ENCODE assay signal across 8 cellular contexts in the genomic region with DNA sequence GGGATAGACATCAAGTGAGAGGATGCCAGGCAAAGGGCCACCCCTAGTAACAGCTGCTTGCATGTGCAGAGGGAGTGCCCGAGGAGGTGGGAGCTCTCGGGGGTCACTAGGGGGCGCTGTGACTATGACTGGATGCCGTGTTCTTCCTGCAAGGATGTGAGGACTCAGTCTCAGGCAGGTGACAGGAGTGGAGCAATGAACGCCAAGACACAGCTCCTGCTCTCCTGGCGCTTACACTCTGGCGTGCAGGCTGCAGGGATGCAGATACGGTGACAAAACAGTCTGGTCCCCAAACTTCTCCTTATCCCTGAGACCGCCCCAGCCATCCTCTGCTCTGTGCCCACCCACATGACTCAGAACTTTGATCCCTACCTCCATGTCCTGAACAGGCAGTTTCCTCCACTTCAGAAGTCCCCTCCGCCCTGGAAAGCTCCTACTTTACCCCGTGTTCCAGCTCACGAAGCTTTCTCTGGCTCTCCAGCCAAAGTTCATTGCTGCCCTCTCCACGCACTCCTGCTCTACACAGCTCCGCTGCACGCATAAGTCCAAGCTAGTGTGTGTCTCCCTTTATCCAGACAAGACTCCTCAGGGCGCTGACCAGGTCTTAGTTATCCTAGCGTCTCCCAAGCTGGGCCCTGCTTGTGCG. TPM values are rescaled to one million over a fixed set of nuclear protein-coding genes. Genes with fewer than 3 reads are reported as not detected.
DNase-seq lines count a peak whose midpoint lies in the region; ATAC-seq, FAIRE-seq and TF ChIP-seq lines count a peak whose summit lies in the region.

No MANE protein-coding gene starts in this region.

- TF ChIP-seq CTCF in GM12865 (IDR thresholded peaks at IDR 0.05; ENCODE audit: insufficient read depth, low read depth, low read length, missing control alignments) (peak; percentile 95), fibroblast of lung (conservative IDR thresholded peaks at IDR 0.05 in 1 of 2, IDR thresholded peaks at IDR 0.05 in 1 of 2; ENCODE audit: low read depth in 1 of 2, low read length in 2 of 2) (peak; percentile 59 to 86), neural progenitor cell (IDR thresholded peaks at IDR 0.05) (peak; percentile 90), stomach (IDR thresholded peaks at IDR 0.05) (peak in 5 of 7 experiments; percentile 59 to 84 (median 68))

- H3K4me3 ChIP-seq in GM12865 (ENCODE audit: low read depth, low read length): no peak overlapping the region
- no peak overlapping the region for H3K4me3 ChIP-seq in fibroblast of lung (replicated peaks in 1 of 4; ENCODE audit: control extremely low read depth in 1 of 4, insufficient read depth in 1 of 4, low read depth in 3 of 4, low read length in 4 of 4)
- H3K4me3 ChIP-seq in neural progenitor cell: no peak overlapping the region
- no peak overlapping the region for H3K4me3 ChIP-seq in stomach

- no peak for TF ChIP-seq POLR2A in stomach (IDR thresholded peaks at IDR 0.05)

- H3K36me3 ChIP-seq in fibroblast of lung (ENCODE audit: control insufficient read depth, insufficient read depth, low read length): no peaks in the 10 kb centered on the region
- H3K36me3 ChIP-seq in neural progenitor cell: no peaks in the 10 kb centered on the region
- H3K36me3 ChIP-seq in stomach: peaks cover 16 to 31% (median 28%) of the 10 kb centered on the region in 4 donors

- no peak overlapping the region for H3K27ac Mint-ChIP-seq in activated T-cell treated with anti-CD3 and anti-CD28 coated beads, Interleukin-2, amount 50 U/mL, for 24 hours
- no peak overlapping the region for H3K27ac Mint-ChIP-seq in neural progenitor cell

- no peaks in the 10 kb centered on the region for H3K79me2 ChIP-seq in fibroblast of lung (ENCODE audit: control insufficient read depth, insufficient read depth, low read length)
- no peaks in the 10 kb centered on the region for H3K79me2 ChIP-seq in neural progenitor cell (ENCODE audit: low read depth)

- H3K4me3 Mint-ChIP-seq in activated T-cell treated with anti-CD3 and anti-CD28 coated beads, Interleukin-2, amount 50 U/mL, for 24 hours: no peak overlapping the region
- no peak overlapping the region for H3K4me3 Mint-ChIP-seq in neural progenitor cell

- FAIRE-seq in RCC 7860 (lab: Jason Lieb, UNC): no peak

- H2AFZ ChIP-seq in fibroblast of lung (ENCODE audit: low read length) (no peak overlapping the region), neural progenitor cell (replicated peaks) (peak overlapping the region; percentile 70)

- H4K20me1 ChIP-seq in fibroblast of lung (ENCODE audit: control insufficient read depth, extremely low read depth, insufficient read depth, low read length): no peaks in the 10 kb centered on the region
- H4K20me1 ChIP-seq in neural progenitor cell (ENCODE audit: low read depth): no peaks in the 10 kb centered on the region

- H3K9ac ChIP-seq in fibroblast of lung (ENCODE audit: insufficient read depth, low read length) (no peak overlapping the region), neural progenitor cell (no peak overlapping the region)

- no peaks in the 10 kb centered on the region for H3K27me3 ChIP-seq in fibroblast of lung (ENCODE audit: control insufficient read depth, insufficient read depth, low read length)
- H3K27me3 ChIP-seq in neural progenitor cell: no peaks in the 10 kb centered on the region
- peaks cover 0 to 12% (median 0%) of the 10 kb centered on the region in 3 donors for H3K27me3 ChIP-seq in stomach

- peaks cover 2% of the 10 kb centered on the region for H3K36me3 Mint-ChIP-seq in activated T-cell treated with anti-CD3 and anti-CD28 coated beads, Interleukin-2, amount 50 U/mL, for 24 hours (ENCODE audit: low read depth)
- no peaks in the 10 kb centered on the region for H3K36me3 Mint-ChIP-seq in neural progenitor cell

- H3K27me3 Mint-ChIP-seq in activated T-cell treated with anti-CD3 and anti-CD28 coated beads, Interleukin-2, amount 50 U/mL, for 24 hours: no peaks in the 10 kb centered on the region
- H3K27me3 Mint-ChIP-seq in neural progenitor cell (ENCODE audit: insufficient read depth, low read depth): peaks cover 10% of the 10 kb centered on the region

- intact Hi-C loops in stomach (cut with DNase I; ENCODE audit: low total_unique reads): no loop called here

- H3K27ac ChIP-seq in fibroblast of lung (ENCODE audit: insufficient read depth, low read length): no peak overlapping the region
- no peak overlapping the region for H3K27ac ChIP-seq in neural progenitor cell
- H3K27ac ChIP-seq in stomach: peak overlapping the region in 1 of 5 donors; percentile 27

- no peaks in the 10 kb centered on the region for H3K9me3 Mint-ChIP-seq in activated T-cell treated with anti-CD3 and anti-CD28 coated beads, Interleukin-2, amount 50 U/mL, for 24 hours
- H3K9me3 Mint-ChIP-seq in neural progenitor cell: no peaks in the 10 kb centered on the region

- no peaks in the 10 kb centered on the region for H3K4me1 ChIP-seq in fibroblast of lung (ENCODE audit: control insufficient read depth, extremely low read depth, insufficient read depth, low read length)
- H3K4me1 ChIP-seq in neural progenitor cell: no peaks in the 10 kb centered on the region
- peaks cover 10 to 29% (median 18%) of the 10 kb centered on the region in 4 donors for H3K4me1 ChIP-seq in stomach

- H3K9me3 ChIP-seq in fibroblast of lung (ENCODE audit: control insufficient read depth, insufficient read depth, low read depth, low read length) (no peaks in the 10 kb centered on the region), neural progenitor cell (ENCODE audit: low read depth) (no peaks in the 10 kb centered on the region), stomach (no peaks in the 10 kb centered on the region)

- peak; percentile 93 for DNase-seq in GM12865 (ENCODE audit: low read depth)
- peak; percentile 88 for DNase-seq in HT-29 (ENCODE audit: low spot score)
- peak; percentile 58 for DNase-seq in RCC 7860 (ENCODE audit: low spot score)
- DNase-seq in activated T-cell treated with anti-CD3 and anti-CD28 coated beads, Interleukin-2, amount 50 U/mL, for 24 hours: peak; percentile 85
- peak; percentile 62 to 73 for DNase-seq in fibroblast of lung (ENCODE audit: low read depth in 2 of 2)
- peak; percentile 86 for DNase-seq in neural progenitor cell (ENCODE audit: low spot score)
- peak; percentile 89 for DNase-seq in stomach

- H3K4me2 ChIP-seq in fibroblast of lung (ENCODE audit: extremely low read depth, insufficient read depth, low read length) (no peak overlapping the region), neural progenitor cell (no peak overlapping the region)

- 35 to 43% (median 37%) methylated on average over 18 of the region's 18 CpGs for WGBS in stomach, 5 donors

- no peak for TF ChIP-seq EP300 in stomach (IDR thresholded peaks at IDR 0.05)

- H3K4me1 Mint-ChIP-seq in activated T-cell treated with anti-CD3 and anti-CD28 coated beads, Interleukin-2, amount 50 U/mL, for 24 hours (ENCODE audit: low read depth): peaks cover 16% of the 10 kb centered on the region
- H3K4me1 Mint-ChIP-seq in neural progenitor cell: peaks cover 23% of the 10 kb centered on the region

- no peak for ATAC-seq in HG03135 (IDR thresholded peaks at IDR 0.05; ENCODE audit: unreplicated experiment)

- H3F3A ChIP-seq in neural progenitor cell (ENCODE audit: low read depth): peaks cover 9% of the 10 kb centered on the region

RNA-seq across cellular contexts. Expression of gene RHOV, which starts 14.7 kb away (rescaled TPM):
- total RNA-seq in HT-29 (2014; rRNA removed; shearing (Covaris generic)): 30.4 and 33.5 TPM in 2 replicates
- under 0.01 TPM in 1 of 2 replicates, not detected in the other for total RNA-seq in fibroblast of lung
- not detected in 2 replicates for polyA plus RNA-seq in fibroblast of lung
- polyA plus RNA-seq in fibroblast of lung (2012): not detected in 2 replicates
- not detected in 2 replicates for polyA minus RNA-seq in fibroblast of lung (ENCODE audit: low replicate concordance)
- 1.2 TPM in 1 of 2 replicates, not detected in the other for total RNA-seq in neural progenitor cell (ENCODE audit: low replicate concordance)
- 1 to 10 TPM in 4 of 5 donors, not detected in 1; 1.3 to 3.2 (median 1.7) TPM for total RNA-seq in stomach
- polyA plus RNA-seq in stomach: 10 to 100 TPM in 1 of 3 donors, 1 to 10 TPM in 2; 1.2 to 87.8 (median 1.4) TPM

RNA-seq across cellular contexts. Expression of gene SPINT1, which starts 15.5 kb away (rescaled TPM):
- 481 and 534 TPM in 2 replicates for total RNA-seq in HT-29 (2014; rRNA removed; shearing (Covaris generic))
- total RNA-seq in fibroblast of lung (under 0.01 TPM in 2 replicates), neural progenitor cell (ENCODE audit: low replicate concordance) (12.0 and 13.7 TPM in 2 replicates), stomach (100 to 1,000 TPM in 4 of 5 donors, 10 to 100 TPM in 1; 58.6 to 394 (median 178) TPM)
- polyA plus RNA-seq in fibroblast of lung (0.09 and 0.16 TPM in 2 replicates), stomach (10 to 100 TPM; 16.8 to 76.8 (median 52.3) TPM)
- polyA plus RNA-seq in fibroblast of lung (2012): 0.16 and 0.48 TPM in 2 replicates
- 0.70 TPM in 1 of 2 replicates, not detected in the other for polyA minus RNA-seq in fibroblast of lung (ENCODE audit: low replicate concordance)

RNA-seq across cellular contexts. Expression of gene PPP1R14D, which starts 30.8 kb away (rescaled TPM):
- total RNA-seq in HT-29 (2014; rRNA removed; shearing (Covaris generic)): 2.5 and 6.1 TPM in 2 replicates
- not detected in 2 replicates for total RNA-seq in fibroblast of lung
- not detected in 2 replicates for polyA plus RNA-seq in fibroblast of lung
- not detected in 2 replicates for polyA plus RNA-seq in fibroblast of lung (2012)
- not detected in 2 replicates for polyA minus RNA-seq in fibroblast of lung (ENCODE audit: low replicate concordance)
- not detected in 2 replicates for total RNA-seq in neural progenitor cell (ENCODE audit: low replicate concordance)
- total RNA-seq in stomach: 10 to 100 TPM in 1 of 5 donors, 1 to 10 TPM in 1, not detected in 3; 2.2 to 20.0 TPM
- polyA plus RNA-seq in stomach: 1 to 10 TPM in 2 of 3 donors, under 1 TPM in 1; 0.63 to 4.1 (median 1.4) TPM

RNA-seq across cellular contexts. Expression of gene VPS18, which starts 34.9 kb away (rescaled TPM):
- 66.8 and 75.8 TPM in 2 replicates for total RNA-seq in HT-29 (2014; rRNA removed; shearing (Covaris generic))
- total RNA-seq in fibroblast of lung: 33.4 and 36.7 TPM in 2 replicates
- 15.5 and 21.3 TPM in 2 replicates for polyA plus RNA-seq in fibroblast of lung
- polyA plus RNA-seq in fibroblast of lung (2012): 23.4 and 29.5 TPM in 2 replicates
- polyA minus RNA-seq in fibroblast of lung (ENCODE audit: low replicate concordance): 75.7 and 108 TPM in 2 replicates
- total RNA-seq in neural progenitor cell (ENCODE audit: low replicate concordance): 8.0 and 22.2 TPM in 2 replicates
- 10 to 100 TPM in 4 of 5 donors, 1 to 10 TPM in 1; 1.8 to 24.2 (median 20.3) TPM for total RNA-seq in stomach
- 10 to 100 TPM in 1 of 3 donors, 1 to 10 TPM in 2; 5.7 to 10.8 (median 6.1) TPM for polyA plus RNA-seq in stomach

RNA-seq across cellular contexts. Expression of gene DNAJC17, which starts 52.1 kb away (rescaled TPM):
- total RNA-seq in HT-29 (2014; rRNA removed; shearing (Covaris generic)): 47.9 and 53.5 TPM in 2 replicates
- 12.8 and 17.7 TPM in 2 replicates for total RNA-seq in fibroblast of lung
- polyA plus RNA-seq in fibroblast of lung: 41.8 and 51.3 TPM in 2 replicates
- 33.5 and 46.5 TPM in 2 replicates for polyA plus RNA-seq in fibroblast of lung (2012)
- polyA minus RNA-seq in fibroblast of lung (ENCODE audit: low replicate concordance): 8.8 and 11.6 TPM in 2 replicates
- 23.3 and 49.3 TPM in 2 replicates for total RNA-seq in neural progenitor cell (ENCODE audit: low replicate concordance)
- 10 to 100 TPM; 11.0 to 64.2 (median 22.9) TPM for total RNA-seq in stomach
- 10 to 100 TPM; 33.6 to 66.7 (median 53.9) TPM for polyA plus RNA-seq in stomach

Comparison
In these comparisons a context has a peak if more than half of its experiments do, and no peak if none do; other contexts are left out.
1. RNA of gene SPINT1, which starts 15.5 kb away (total RNA-seq): 481 to 534 TPM in HT-29, 58.6 to 394 TPM in stomach and 12.0 to 13.7 TPM in neural progenitor cell; under 0.01 TPM in fibroblast of lung; every median in the first group is over 10 times any median in the second.
2. Peak in every context shown above with its lines, with median percentiles within 50 percentile points of each other: DNase-seq and CTCF ChIP-seq.